Comparison of ENCODE assay signal across 22 cellular contexts in the genomic region with DNA sequence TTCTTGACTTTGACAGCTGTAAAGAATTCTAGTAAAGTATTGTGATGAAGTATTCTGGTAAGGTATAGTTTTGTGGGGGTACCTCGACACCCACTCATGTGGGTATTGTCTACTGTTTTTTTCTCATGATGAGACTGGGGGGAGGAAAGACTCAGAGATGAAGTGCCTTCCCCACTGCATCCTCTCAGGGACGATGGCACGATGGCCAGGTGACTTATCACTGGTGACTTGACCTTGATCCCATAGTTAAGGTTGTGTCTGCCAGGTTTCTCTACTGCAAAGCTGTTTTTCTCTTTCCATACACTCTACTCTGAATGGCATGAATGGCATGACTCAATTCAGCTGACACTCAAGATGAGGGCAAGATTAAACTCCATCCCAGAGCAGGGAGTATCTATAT. TPM values are rescaled to one million over a fixed set of nuclear protein-coding genes. Genes with fewer than 3 reads are reported as not detected.
DNase-seq lines count a peak whose midpoint lies in the region; ATAC-seq, FAIRE-seq and TF ChIP-seq lines count a peak whose summit lies in the region.
"Had no signal": no experiment of that assay in that cellular context is flagged by ENCODE, and none has a peak within 500 bp of the region (broad histone marks: within the 10 kb centered on the region; RNA-seq: fewer than 3 reads in every experiment).

No MANE protein-coding gene starts in this region.

- ATAC-seq in HCT116, result no peak
- no peak for ATAC-seq in K562
- ATAC-seq in stimulated activated effector memory CD8-positive, alpha-beta T cell treated with anti-CD3 and anti-CD28 coated beads, Interleukin-12 subunit alpha, Interleukin-12 subunit beta, amount 100 ng/mL, for 72 hours, result no peak
- no peak for ATAC-seq in left lung

- peak overlapping the region in 1 of 2 experiments; percentile 79; a peak in 2 of 4 replicates for H3K4me3 ChIP-seq in HCT116 (replicated peaks in 1 of 2; ENCODE audit: low read depth in 1 of 2, low read length in 2 of 2)
- no peak overlapping the region for H3K4me3 ChIP-seq in K562
- H3K4me3 ChIP-seq in small intestine (ENCODE audit: low read depth in 1 of 2, low read length in 2 of 2), result no peak overlapping the region
- H3K4me3 ChIP-seq in left lung, result no peak overlapping the region
- H3K4me3 ChIP-seq: BLaER1 had no signal

- H3K9me3 ChIP-seq in HCT116 (ENCODE audit: control insufficient read depth in 1 of 2, insufficient read depth in 1 of 2, low read depth in 1 of 2, low read length in 2 of 2) (no peaks in the 10 kb centered on the region), K562 (replicated peaks; ENCODE audit: control insufficient read depth, insufficient read depth, low read depth, low read length) (no peaks in the 10 kb centered on the region), small intestine (ENCODE audit: control insufficient read depth, low read depth) (no peaks in the 10 kb centered on the region), left lung (no peaks in the 10 kb centered on the region)
- H3K9me3 ChIP-seq: Peyer's patch had no signal

- H3K4me1 ChIP-seq in HCT116 (ENCODE audit: control insufficient read depth in 1 of 2, insufficient read depth in 2 of 2, low read length in 2 of 2) (peaks cover 14 to 18% of the 10 kb centered on the region in 2 experiments; a peak in 3 of 4 replicates), K562 (replicated peaks in 1 of 2; ENCODE audit: control insufficient read depth in 2 of 2, insufficient read depth in 2 of 2, low read length in 2 of 2) (peaks cover 0 to 5% of the 10 kb centered on the region in 2 experiments; a peak in 2 of 5 replicates), small intestine (ENCODE audit: control insufficient read depth in 2 of 2, insufficient read depth in 1 of 2, low read depth in 1 of 2, low read length in 1 of 2) (no peaks in the 10 kb centered on the region), left lung (peaks cover 5 to 29% of the 10 kb centered on the region in 2 donors)
- H3K4me1 ChIP-seq: BLaER1 had no signal

- H3K4me2 ChIP-seq in HCT116 (ENCODE audit: low read length) (peak overlapping the region; percentile 82), K562 (ENCODE audit: insufficient read depth, low read length) (peak overlapping the region; percentile 37; the same call in 1 of the 2 replicates)
- H3K4me2 ChIP-seq: BLaER1 had no signal

- H3K27me3 Mint-ChIP-seq in Calu3 (ENCODE audit: unreplicated experiment), result no peaks in the 10 kb centered on the region

- in situ Hi-C loops in K562 (cut with MboI), result no loop called here

- no peaks in the 10 kb centered on the region for H4K20me1 ChIP-seq in HCT116 (ENCODE audit: insufficient read depth)
- no peaks in the 10 kb centered on the region for H4K20me1 ChIP-seq in K562 (replicated peaks; ENCODE audit: control insufficient read depth, insufficient read depth, low read length)
- H4K20me1 ChIP-seq: BLaER1 had no signal

- H3K27me3 ChIP-seq in HCT116 (ENCODE audit: insufficient read depth, low read length) (no peaks in the 10 kb centered on the region), K562 (ENCODE audit: control insufficient read depth in 2 of 2, insufficient read depth in 2 of 2, low read length in 2 of 2) (no peaks in the 10 kb centered on the region), small intestine (ENCODE audit: control insufficient read depth in 2 of 2, insufficient read depth in 2 of 2, low read length in 2 of 2) (no peaks in the 10 kb centered on the region), left lung (peaks cover 0 to 27% of the 10 kb centered on the region in 2 donors)
- H3K27me3 ChIP-seq: BLaER1, Peyer's patch had no signal

- H3K9me2 ChIP-seq in HCT116 (ENCODE audit: insufficient read depth), result no peaks in the 10 kb centered on the region

- TF ChIP-seq RAD21 in HCT116 (IDR thresholded peaks at IDR 0.05; ENCODE audit: low read depth), result no peak
- TF ChIP-seq RAD21 in K562 (CRISPR knock-in tag; conservative IDR thresholded peaks at IDR 0.05 in 1 of 2, IDR thresholded peaks at IDR 0.05 in 1 of 2), result no peak

- H3K36me3 Mint-ChIP-seq in Calu3 (ENCODE audit: insufficient read depth, unreplicated experiment), result peaks cover 12% of the 10 kb centered on the region
- no peaks in the 10 kb centered on the region for H3K36me3 Mint-ChIP-seq in stimulated activated effector memory CD8-positive, alpha-beta T cell treated with anti-CD3 and anti-CD28 coated beads, Interleukin-12 subunit alpha, Interleukin-12 subunit beta, amount 100 ng/mL, for 72 hours
- H3K36me3 Mint-ChIP-seq: CD4-positive, alpha-beta memory T cell had no signal

- peak overlapping the region; percentile 82 for H3K4me3 Mint-ChIP-seq in Calu3 (ENCODE audit: low read depth, unreplicated experiment)
- no peak overlapping the region for H3K4me3 Mint-ChIP-seq in stimulated activated effector memory CD8-positive, alpha-beta T cell treated with anti-CD3 and anti-CD28 coated beads, Interleukin-12 subunit alpha, Interleukin-12 subunit beta, amount 100 ng/mL, for 72 hours

- BruUV-seq in Calu3 (replicated peaks; lab: Mats Ljungman, UMichigan), result no TSS peak
- BruUV-seq in HCT116 (replicated peaks; lab: Mats Ljungman, UMichigan), result no TSS peak
- BruUV-seq in K562 (replicated peaks; lab: Mats Ljungman, UMichigan), result no TSS peak

- H3K9me1 ChIP-seq in K562 (ENCODE audit: control insufficient read depth, insufficient read depth, low read length), result no peaks in the 10 kb centered on the region

- TF ChIP-seq EP300 in K562 (IDR thresholded peaks at IDR 0.05; ENCODE audit: low read length), result no peak

- peaks cover 3% of the 10 kb centered on the region for H3K9me3 Mint-ChIP-seq in Calu3 (ENCODE audit: low read depth, unreplicated experiment)
- no peaks in the 10 kb centered on the region for H3K9me3 Mint-ChIP-seq in stimulated activated effector memory CD8-positive, alpha-beta T cell treated with anti-CD3 and anti-CD28 coated beads, Interleukin-12 subunit alpha, Interleukin-12 subunit beta, amount 100 ng/mL, for 72 hours

- POLR2A ChIA-PET in HCT116 (lab: Charles Lee), result no interaction called here
- POLR2A ChIA-PET in K562 (lab: Yijun Ruan, JAX), result no interaction called here

- TF ChIP-seq POLR2A in HCT116 (IDR thresholded peaks at IDR 0.05; ENCODE audit: borderline replicate concordance, extremely low read depth, insufficient read depth, insufficient read length) (no peak), K562 (conservative IDR thresholded peaks at IDR 0.05) (no peak)

- H2AFZ ChIP-seq in HCT116 (ENCODE audit: low read depth, low read length, poor library complexity, severe bottlenecking) (peak overlapping the region; percentile 63), K562 (ENCODE audit: low read depth, low read length) (0 out of 2 replicates have a peak overlapping the region, but pooled peaks have one; percentile 2)

- intact Hi-C loops in Calu3 (cut with micrococcal nuclease; ENCODE audit: unreplicated experiment), result no loop called here
- intact Hi-C loops in HCT116 (cut with micrococcal nuclease), result loop anchor here (5.0 kb wide), 1 partner anchor 183 kb away; no protein-coding TSS in a partner anchor
- intact Hi-C loops in K562 (cut with micrococcal nuclease), result no loop called here
- intact Hi-C loops in left lung (cut with DNase I), result no loop called here
- intact Hi-C loops in cardiac septum (cut with DNase I), result no loop called here

- H3K79me2 ChIP-seq in HCT116 (ENCODE audit: insufficient read depth, low read length) (no peaks in the 10 kb centered on the region), K562 (ENCODE audit: control insufficient read depth, insufficient read depth, low read length) (no peaks in the 10 kb centered on the region)

- FAIRE-seq in K562 (lab: Jason Lieb, UNC) (no peak), small intestine (lab: Jason Lieb, UNC) (no peak)
- FAIRE-seq: GM18507 had no signal

- H3K4me1 Mint-ChIP-seq in Calu3 (ENCODE audit: low read depth, unreplicated experiment), result peaks cover 29% of the 10 kb centered on the region
- peaks cover 5% of the 10 kb centered on the region for H3K4me1 Mint-ChIP-seq in stimulated activated effector memory CD8-positive, alpha-beta T cell treated with anti-CD3 and anti-CD28 coated beads, Interleukin-12 subunit alpha, Interleukin-12 subunit beta, amount 100 ng/mL, for 72 hours

- RAD21 ChIA-PET in HCT116 (lab: Charles Lee; ENCODE audit: low non-redundant PET in 1 of 2, low total read pairs in 2 of 2, uncharacterized antibody in 2 of 2, unreplicated experiment in 2 of 2), result no interaction called here

- H3K27ac Mint-ChIP-seq in Calu3 (ENCODE audit: unreplicated experiment), result no peak overlapping the region
- H3K27ac Mint-ChIP-seq in stimulated activated effector memory CD8-positive, alpha-beta T cell treated with anti-CD3 and anti-CD28 coated beads, Interleukin-12 subunit alpha, Interleukin-12 subunit beta, amount 100 ng/mL, for 72 hours, result no peak overlapping the region

- 27% methylated on average over 3 of the region's 3 CpGs for WGBS in K562 (ENCODE audit: insufficient coverage, low coverage, missing lambda C conversion rate)
- WGBS in small intestine, 3 donors, result 42 to 60% (median 49%) methylated on average over 3 of the region's 3 CpGs

- TF ChIP-seq CTCF in Calu3 (IDR thresholded peaks at IDR 0.05; ENCODE audit: unreplicated experiment) (no peak), HCT116 (IDR thresholded peaks at IDR 0.05 in 2 of 3, conservative IDR thresholded peaks at IDR 0.05 in 1 of 3; ENCODE audit: borderline replicate concordance in 1 of 3, insufficient read depth in 1 of 3, low read depth in 2 of 3, low read length in 2 of 3) (no peak), K562 (IDR thresholded peaks at IDR 0.05 in 2 of 3, conservative IDR thresholded peaks at IDR 0.05 in 1 of 3; ENCODE audit: insufficient read depth in 2 of 3, low read depth in 1 of 3, low read length in 3 of 3) (no peak), left lung (IDR thresholded peaks at IDR 0.05) (no peak)

- H3K36me3 ChIP-seq in HCT116 (ENCODE audit: control insufficient read depth in 1 of 2, insufficient read depth in 2 of 2, low read length in 2 of 2) (no peaks in the 10 kb centered on the region), K562 (ENCODE audit: control insufficient read depth, insufficient read depth, low read length) (no peaks in the 10 kb centered on the region), small intestine (ENCODE audit: control insufficient read depth in 2 of 2, insufficient read depth in 2 of 2, low read length in 2 of 2) (no peaks in the 10 kb centered on the region), left lung (no peaks in the 10 kb centered on the region)
- H3K36me3 ChIP-seq: BLaER1, Peyer's patch had no signal

- DNase-seq in Calu3 (no peak), HCT116 (ENCODE audit: low read depth, low spot score) (no peak), K562 (ENCODE audit: extremely low read depth in 1 of 4, low spot score in 3 of 4) (no peak), small intestine (peak; percentile 43), left lung (no peak), cardiac septum (ENCODE audit: low spot score) (no peak)
- no peak for DNase-seq in stimulated activated effector memory CD8-positive, alpha-beta T cell treated with anti-CD3 and anti-CD28 coated beads, Interleukin-12 subunit alpha, Interleukin-12 subunit beta, amount 100 ng/mL, for 72 hours (ENCODE audit: low spot score in 2 of 2)
- DNase-seq: ACHN; CD4-positive, alpha-beta memory T cell; GDM1; GOT3; KBM-7; NCI-H1092; NCI-H1436; NCI-H187 treated with DMSO at 0.1 percent for 48 hours; NCI-H226; NCI-H510A treated with DMSO at 0.1 percent for 48 hours; NCI-H774; NK-92 treated with Interleukin-12 subunit alpha and Interleukin-12 subunit beta, amount 100 ng/mL, for 24 hours had no signal

- no peak overlapping the region for H3K9ac ChIP-seq in HCT116 (ENCODE audit: low read length)
- no peak overlapping the region for H3K9ac ChIP-seq in K562 (ENCODE audit: insufficient read depth in 1 of 2, low read depth in 2 of 2, low read length in 2 of 2)
- H3K9ac ChIP-seq: BLaER1 had no signal

- CTCF ChIA-PET in Calu3 (lab: Charles Lee), result interaction anchor here (0.7 kb wide), 1 partner anchor 131 kb away, joined by 4 read pairs; no protein-coding TSS in a partner anchor
- CTCF ChIA-PET in HCT116 (lab: Charles Lee), result no interaction called here
- CTCF ChIA-PET in K562 (lab: Yijun Ruan, JAX; ENCODE audit: low intra/inter-chr PET ratio), result no interaction called here

- H3K27ac ChIP-seq in HCT116 (ENCODE audit: low read depth, low read length), result no peak overlapping the region
- H3K27ac ChIP-seq in K562 (ENCODE audit: extremely low read depth, low read depth, low read length), result no peak overlapping the region
- peak overlapping the region in 1 of 2 donors; percentile 44 for H3K27ac ChIP-seq in small intestine (ENCODE audit: low read depth in 1 of 2, low read length in 1 of 2)
- no peak overlapping the region for H3K27ac ChIP-seq in left lung
- H3K27ac ChIP-seq: BLaER1 had no signal

RNA-seq across cellular contexts. Expression of gene CCDC68, which starts 0.9 kb away (rescaled TPM):
- 16.0 and 25.5 TPM in 2 replicates for total RNA-seq in Calu3 (2022)
- 6.6 TPM for total RNA-seq in HCT116 (2021; ENCODE audit: unreplicated experiment)
- 1.5 and 2.1 TPM in 2 replicates for polyA plus RNA-seq in HCT116 (2012)
- 4.2 and 15.6 TPM in 2 replicates for total RNA-seq in K562 (2011; cell fraction: chromatin; rRNA removed; ENCODE audit: low replicate concordance)
- total RNA-seq in K562 (2011; cell fraction: nucleolus; rRNA removed), result 0.67 and 1.3 TPM in 2 replicates
- 5.0 and 5.8 TPM in 2 replicates for total RNA-seq in K562 (2011; cell fraction: nucleoplasm; rRNA removed)
- 0.78 and 1.9 TPM in 2 replicates for total RNA-seq in K562 (2014; rRNA removed)
- 1.8 and 2.4 TPM in 2 replicates for total RNA-seq in K562 (2014; rRNA removed; fragmentation: Illumina TruSeq; extraction: Trizol)
- total RNA-seq in K562 (2015; rRNA removed; fragmentation: Illumina TruSeq; extraction: Trizol), result 1.5 and 1.7 TPM in 2 replicates
- 0.74 and 1.3 TPM in 2 replicates for total RNA-seq in K562 (2021)
- polyA plus RNA-seq in K562 (2011; rRNA removed), result 0.85 and 4.5 TPM in 2 replicates
- polyA plus RNA-seq in K562 (2011; cell fraction: cytosol; rRNA removed), result 0.27 and 0.72 TPM in 2 replicates
- polyA plus RNA-seq in K562 (2011; cell fraction: nucleus; rRNA removed), result 2.1 and 6.9 TPM in 2 replicates
- polyA plus RNA-seq in K562 (2012), result 0.76 and 0.96 TPM in 2 replicates
- polyA plus RNA-seq in K562 (2014; fragmentation: Illumina TruSeq; extraction: Trizol), result 1.4 and 1.8 TPM in 2 replicates
- under 1 TPM; 0.28 TPM for polyA plus RNA-seq in K562 (2014; fragmentation: Nextera tagmentation; extraction: Ambion mirVana)
- polyA plus RNA-seq in K562 (2014; rRNA removed), result 1.1 and 2.1 TPM in 2 replicates
- 1.9 and 4.2 TPM in 2 replicates for polyA minus RNA-seq in K562 (2011; rRNA and poly(A)+ RNA removed)
- 2.2 TPM in 1 of 2 replicates, not detected in the other for polyA minus RNA-seq in K562 (2011; cell fraction: cytosol; rRNA and poly(A)+ RNA removed)
- 2.4 and 6.7 TPM in 2 replicates for polyA minus RNA-seq in K562 (2011; cell fraction: nucleus; rRNA and poly(A)+ RNA removed)
- polyA plus RNA-seq in small intestine, result 10 to 100 TPM; 11.2 to 36.5 (median 26.7) TPM
- 10 to 100 TPM; 13.8 to 16.1 TPM for total RNA-seq in left lung
- total RNA-seq in cardiac septum, result 4.1 TPM
- polyA plus RNA-seq: CD4-positive, alpha-beta memory T cell had no signal
